7 cellular contexts compared by ENCODE assay signal in genomic region chr15:92405942-92406341, GRCh38. TPM values are rescaled to one million over a fixed set of nuclear protein-coding genes. Genes with fewer than 3 reads are reported as not detected.
"Had no signal": no experiment of that assay in that cellular context is flagged by ENCODE, and none has a peak within 500 bp of the region (broad histone marks: within the 10 kb centered on the region; RNA-seq: fewer than 3 reads in every experiment).

No MANE protein-coding gene starts in this region.

- DNase-seq: H7, IMR-90 had no signal

- H3K4me2 ChIP-seq: GM23338 had no signal

- H3K27ac Mint-ChIP-seq: GM23338 had no signal

- H3K9me3 Mint-ChIP-seq: GM23338 had no signal

- H3K36me3 ChIP-seq: HAP-1 had no signal

- H3K9me3 ChIP-seq: HAP-1 had no signal

- H2AFZ ChIP-seq: GM23338 had no signal

- H3K4me3 ChIP-seq: GM23338, HAP-1, K562 had no signal

- FAIRE-seq: HTR-8/SVneo, K562 had no signal

- H3K4me3 Mint-ChIP-seq: GM23338 had no signal

RNA-seq across cellular contexts. Expression of gene ST8SIA2, which starts 12.3 kb away (rescaled TPM):
- total RNA-seq: HT-29, IMR-90, K562 had no signal
- polyA plus RNA-seq: IMR-90, K562 had no signal
